In genomic region chr5:80885698-80886000, GRCh38 we compare ENCODE assay signal across 19 cellular contexts.
DNase-seq lines count a peak whose midpoint lies in the region; ATAC-seq and TF ChIP-seq lines count a peak whose summit lies in the region.
"Had no signal": no experiment of that assay in that cellular context is flagged by ENCODE, and none has a peak within 500 bp of the region (broad histone marks: within the 10 kb centered on the region; RNA-seq: fewer than 3 reads in every experiment).

No MANE protein-coding gene starts in this region.

- TF ChIP-seq CTCF in AG10803 (conservative IDR thresholded peaks at IDR 0.05; ENCODE audit: low read length) (no peak), GM23338 (conservative IDR thresholded peaks at IDR 0.05; ENCODE audit: low read depth in 2 of 2) (no peak), uterus (IDR thresholded peaks at IDR 0.05) (no peak), A673 (conservative IDR thresholded peaks at IDR 0.05; ENCODE audit: low read depth, low read length) (no peak)

- H3K4me3 ChIP-seq in AG10803 (ENCODE audit: low read length) (no peak overlapping the region), GM23338 (no peak overlapping the region), mesendoderm (ENCODE audit: low read length) (no peak overlapping the region), uterus (no peak overlapping the region), A673 (ENCODE audit: low read depth, low read length, poor library complexity, severe bottlenecking) (no peak overlapping the region)
- H3K4me3 ChIP-seq: colonic mucosa had no signal

- H4K5ac ChIP-seq in mesendoderm (ENCODE audit: low read length): no peak overlapping the region

- CTCF ChIA-PET in A673 (lab: Charles Lee): no interaction called here

- no peak for TF ChIP-seq POLR2A in uterus (IDR thresholded peaks at IDR 0.05)

- H3K9ac ChIP-seq in mesendoderm (ENCODE audit: low read length): no peak overlapping the region

- H3K4me1 Mint-ChIP-seq in GM23338: peaks cover 8% of the 10 kb centered on the region; the same call in 2 of the 3 replicates

- H3K36me3 ChIP-seq in GM23338 (ENCODE audit: insufficient read depth): no peaks in the 10 kb centered on the region
- H3K36me3 ChIP-seq in mesendoderm (ENCODE audit: control insufficient read depth, insufficient read depth, low read length): no peaks in the 10 kb centered on the region
- no peaks in the 10 kb centered on the region for H3K36me3 ChIP-seq in uterus
- H3K36me3 ChIP-seq in A673 (ENCODE audit: insufficient read depth, low read length, poor library complexity, severe bottlenecking): no peaks in the 10 kb centered on the region
- H3K36me3 ChIP-seq: colonic mucosa had no signal

- H3K4me1 ChIP-seq in GM23338 (ENCODE audit: insufficient read depth) (peaks cover 7% of the 10 kb centered on the region; the same call in 1 of the 2 replicates), mesendoderm (ENCODE audit: control insufficient read depth, low read depth, low read length) (no peaks in the 10 kb centered on the region), uterus (no peaks in the 10 kb centered on the region), A673 (ENCODE audit: insufficient read depth, low read length, poor library complexity, severe bottlenecking) (no peaks in the 10 kb centered on the region)
- H3K4me1 ChIP-seq: colonic mucosa had no signal

- no TSS peak for BruUV-seq in A673 (replicated peaks; lab: Mats Ljungman, UMichigan)

- no peak for ATAC-seq in GM23338
- ATAC-seq: right cardiac atrium had no signal

- H3K27ac Mint-ChIP-seq in GM23338: peak overlapping the region; percentile 31
- H3K27ac Mint-ChIP-seq: activated CD8-positive, alpha-beta T cell treated with anti-CD3 and anti-CD28 coated beads for 36 hours had no signal

- no peak overlapping the region for H2BK15ac ChIP-seq in mesendoderm (replicated peaks; ENCODE audit: low read depth)

- H2AFZ ChIP-seq in GM23338: no peak overlapping the region

- H3K27me3 Mint-ChIP-seq in GM23338 (ENCODE audit: insufficient read depth, low read depth, poor library complexity): no peaks in the 10 kb centered on the region
- H3K27me3 Mint-ChIP-seq: activated CD8-positive, alpha-beta T cell treated with anti-CD3 and anti-CD28 coated beads for 36 hours had no signal

- H3K9me2 ChIP-seq in GM23338 (ENCODE audit: insufficient read depth): no peaks in the 10 kb centered on the region

- no peaks in the 10 kb centered on the region for H3F3A ChIP-seq in GM23338 (replicated peaks; ENCODE audit: low read depth)

- no peak overlapping the region for H3K18ac ChIP-seq in mesendoderm (ENCODE audit: low read length)

- H4K20me1 ChIP-seq in GM23338 (replicated peaks; ENCODE audit: insufficient read depth): no peaks in the 10 kb centered on the region

- no peak overlapping the region for H2AK5ac ChIP-seq in mesendoderm (ENCODE audit: low read length)

- POLR2A ChIA-PET in A673 (lab: Charles Lee; ENCODE audit: low non-redundant PET): no interaction called here

- H3K79me1 ChIP-seq in mesendoderm (ENCODE audit: low read length): no peaks in the 10 kb centered on the region

- no peaks in the 10 kb centered on the region for H3K79me2 ChIP-seq in GM23338 (replicated peaks; ENCODE audit: insufficient read depth)
- H3K79me2 ChIP-seq in mesendoderm (ENCODE audit: control insufficient read depth, insufficient read depth, low read length): no peaks in the 10 kb centered on the region

- no peak overlapping the region for H2BK5ac ChIP-seq in mesendoderm (ENCODE audit: low read length)

- H3K4ac ChIP-seq in mesendoderm (ENCODE audit: low read depth, low read length): no peak overlapping the region

- H2BK120ac ChIP-seq in mesendoderm (ENCODE audit: low read depth, low read length): no peak overlapping the region

- H3K27me3 ChIP-seq in GM23338 (ENCODE audit: insufficient read depth) (no peaks in the 10 kb centered on the region), mesendoderm (ENCODE audit: insufficient read depth, low read length, poor library complexity) (no peaks in the 10 kb centered on the region), uterus (no peaks in the 10 kb centered on the region), A673 (replicated peaks; ENCODE audit: insufficient read depth, low read depth, low read length, poor library complexity) (no peaks in the 10 kb centered on the region)
- H3K27me3 ChIP-seq: colonic mucosa had no signal

- H3K27ac ChIP-seq in GM23338 (ENCODE audit: low read depth) (no peak overlapping the region), mesendoderm (ENCODE audit: low read depth, low read length) (no peak overlapping the region), uterus (no peak overlapping the region), A673 (ENCODE audit: low read depth, low read length, poor library complexity, severe bottlenecking) (no peak overlapping the region)
- H3K27ac ChIP-seq: colonic mucosa had no signal

- H3K23ac ChIP-seq in mesendoderm (ENCODE audit: low read length): no peak overlapping the region

- H3K9me3 ChIP-seq in uterus (no peaks in the 10 kb centered on the region), A673 (ENCODE audit: low read depth, low read length, poor library complexity, severe bottlenecking) (no peaks in the 10 kb centered on the region)
- H3K9me3 ChIP-seq: colonic mucosa had no signal

- intact Hi-C loops in uterus (cut with DNase I; ENCODE audit: low total_unique reads) (no loop called here), A673 (cut with micrococcal nuclease; ENCODE audit: unreplicated experiment) (no loop called here)

- H3K4me3 Mint-ChIP-seq in GM23338: no peak overlapping the region
- H3K4me3 Mint-ChIP-seq: activated CD8-positive, alpha-beta T cell treated with anti-CD3 and anti-CD28 coated beads for 36 hours had no signal

- H3K4me2 ChIP-seq in GM23338 (no peak overlapping the region), mesendoderm (ENCODE audit: low read length) (no peak overlapping the region)

- H4K8ac ChIP-seq in mesendoderm (ENCODE audit: low read depth, low read length): no peak overlapping the region

- no peak overlapping the region for H3K56ac ChIP-seq in mesendoderm (ENCODE audit: low read length)

- DNase-seq in AG10803 (ENCODE audit: low read depth) (peak; percentile 25), GM23338 (ENCODE audit: low spot score) (peak; percentile 10), dermis blood vessel endothelial cell (peak; percentile 37), mesendoderm (peak; percentile 40), NCI-H1105 (lab: John Stamatoyannopoulos, UW) (no peak), uterus (no peak), A673 (ENCODE audit: low spot score) (no peak)
- no peak for DNase-seq in stimulated activated CD4-positive, alpha-beta T cell treated with anti-CD3 and anti-CD28 coated beads, Interleukin-4, amount 100 ng/mL, for 1 hour
- DNase-seq: activated CD8-positive, alpha-beta T cell treated with anti-CD3 and anti-CD28 coated beads for 36 hours; AML-193; anterior cingulate cortex; colonic mucosa; GF-D8; glutamatergic neuron; Karpas-422; NCI-H1417 treated with DMSO at 0.1 percent for 48 hours; NCI-H2171 treated with DMSO at 0.1 percent for 48 hours; right cardiac atrium; SW 1271 had no signal

- no peaks in the 10 kb centered on the region for H3K9me3 Mint-ChIP-seq in GM23338

- H3K36me3 Mint-ChIP-seq in GM23338 (ENCODE audit: low read depth): peaks cover 3% of the 10 kb centered on the region

TF ChIP-seq in GM23338, 12 proteins besides CTCF, POLR2A, EP300 and RAD21:
- TF ChIP-seq ZNF114 (CRISPR knock-in tag; IDR thresholded peaks at IDR 0.05): no peak
- TF ChIP-seq STAT1 (IDR thresholded peaks at IDR 0.05; ENCODE audit: unreplicated experiment): no peak
- TF ChIP-seq EZH2 (IDR thresholded peaks at IDR 0.05; ENCODE audit: low read depth, unreplicated experiment): no peak
- no peak for TF ChIP-seq NANOG (IDR thresholded peaks at IDR 0.05; ENCODE audit: borderline replicate concordance)
- TF ChIP-seq JUNB (IDR thresholded peaks at IDR 0.05; ENCODE audit: unreplicated experiment): no peak
- TF ChIP-seq EZH2phosphoT487 (IDR thresholded peaks at IDR 0.05; ENCODE audit: unreplicated experiment): no peak
- no peak for TF ChIP-seq CREB1 (CRISPR knock-in tag; IDR thresholded peaks at IDR 0.05; ENCODE audit: low read depth)
- TF ChIP-seq ETS1 (IDR thresholded peaks at IDR 0.05): no peak
- TF ChIP-seq, protein P1, sequence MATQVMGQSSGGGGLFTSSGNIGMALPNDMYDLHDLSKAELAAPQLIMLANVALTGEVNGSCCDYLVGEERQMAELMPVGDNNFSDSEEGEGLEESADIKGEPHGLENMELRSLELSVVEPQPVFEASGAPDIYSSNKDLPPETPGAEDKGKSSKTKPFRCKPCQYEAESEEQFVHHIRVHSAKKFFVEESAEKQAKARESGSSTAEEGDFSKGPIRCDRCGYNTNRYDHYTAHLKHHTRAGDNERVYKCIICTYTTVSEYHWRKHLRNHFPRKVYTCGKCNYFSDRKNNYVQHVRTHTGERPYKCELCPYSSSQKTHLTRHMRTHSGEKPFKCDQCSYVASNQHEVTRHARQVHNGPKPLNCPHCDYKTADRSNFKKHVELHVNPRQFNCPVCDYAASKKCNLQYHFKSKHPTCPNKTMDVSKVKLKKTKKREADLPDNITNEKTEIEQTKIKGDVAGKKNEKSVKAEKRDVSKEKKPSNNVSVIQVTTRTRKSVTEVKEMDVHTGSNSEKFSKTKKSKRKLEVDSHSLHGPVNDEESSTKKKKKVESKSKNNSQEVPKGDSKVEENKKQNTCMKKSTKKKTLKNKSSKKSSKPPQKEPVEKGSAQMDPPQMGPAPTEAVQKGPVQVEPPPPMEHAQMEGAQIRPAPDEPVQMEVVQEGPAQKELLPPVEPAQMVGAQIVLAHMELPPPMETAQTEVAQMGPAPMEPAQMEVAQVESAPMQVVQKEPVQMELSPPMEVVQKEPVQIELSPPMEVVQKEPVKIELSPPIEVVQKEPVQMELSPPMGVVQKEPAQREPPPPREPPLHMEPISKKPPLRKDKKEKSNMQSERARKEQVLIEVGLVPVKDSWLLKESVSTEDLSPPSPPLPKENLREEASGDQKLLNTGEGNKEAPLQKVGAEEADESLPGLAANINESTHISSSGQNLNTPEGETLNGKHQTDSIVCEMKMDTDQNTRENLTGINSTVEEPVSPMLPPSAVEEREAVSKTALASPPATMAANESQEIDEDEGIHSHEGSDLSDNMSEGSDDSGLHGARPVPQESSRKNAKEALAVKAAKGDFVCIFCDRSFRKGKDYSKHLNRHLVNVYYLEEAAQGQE (IDR thresholded peaks at IDR 0.05; ENCODE audit: unreplicated experiment): no peak
- no peak for TF ChIP-seq ZNF331 (CRISPR knock-in tag; IDR thresholded peaks at IDR 0.05; ENCODE audit: low read depth)
TF ChIP-seq in GM23338: peak in this region for 0.

Comparison
In these comparisons a context has a peak if more than half of its experiments do, and no peak if none do; other contexts are left out.
1. DNase-seq: peak in AG10803 (single experiment), GM23338 (single experiment), dermis blood vessel endothelial cell (single experiment) and mesendoderm (single experiment); none in NCI-H1105 (single experiment), uterus (0 of 2), A673 (single experiment) and stimulated activated CD4-positive, alpha-beta T cell treated with anti-CD3 and anti-CD28 coated beads, Interleukin-4, amount 100 ng/mL, for 1 hour (single experiment).